In the genomic region with DNA sequence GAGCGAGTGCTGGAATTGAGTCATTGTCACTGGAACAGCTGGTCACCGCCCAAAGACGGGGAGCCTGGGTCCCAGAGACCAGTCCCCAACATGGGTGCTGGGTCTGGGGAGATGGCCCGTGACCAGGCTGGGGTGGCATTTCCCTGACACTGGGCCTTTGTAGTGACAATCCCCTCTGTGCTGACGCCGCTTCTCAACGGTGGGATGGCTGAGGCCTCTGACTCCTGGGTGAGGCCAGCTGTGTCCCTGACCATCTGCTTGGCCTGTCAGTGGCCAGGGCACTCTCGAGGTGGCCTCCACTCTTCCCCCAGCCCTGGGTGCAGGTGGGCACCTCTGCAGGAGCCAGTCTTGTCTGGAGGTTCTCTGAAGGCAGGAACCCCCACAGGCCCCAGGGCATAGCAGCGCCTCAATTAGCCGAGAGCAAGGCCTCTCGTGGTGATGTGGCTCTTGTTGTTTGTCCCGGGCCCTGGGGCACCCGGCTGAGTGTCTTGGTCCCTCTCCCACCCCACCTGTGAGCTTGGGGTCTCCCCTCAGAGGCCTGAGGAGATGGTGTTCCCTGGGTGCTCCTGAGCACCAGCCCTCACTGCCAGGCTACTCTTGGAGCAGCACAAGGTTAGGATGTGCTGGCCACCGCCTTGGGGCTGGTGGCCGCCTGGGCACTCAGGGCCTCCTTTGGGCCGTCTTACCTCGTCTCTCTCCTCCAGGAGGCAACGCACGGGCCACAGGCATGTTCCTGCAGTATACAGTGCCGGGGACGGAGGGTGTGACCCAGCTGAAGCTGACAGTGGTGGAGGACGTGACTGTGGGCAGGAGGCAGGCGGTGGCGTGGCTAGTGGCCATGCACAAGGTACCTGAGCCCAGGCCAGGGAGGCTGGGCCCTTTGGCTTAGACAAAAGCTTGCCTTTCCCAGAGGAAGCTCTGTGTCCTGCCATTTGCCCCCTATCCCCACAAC, we compare ENCODE assay signal across 24 cellular contexts. TPM values are rescaled to one million over a fixed set of nuclear protein-coding genes. Genes with fewer than 3 reads are reported as not detected.
A peak's percentile ranks its signal among the peaks of the same experiment; 100 is the strongest.
DNase-seq lines count a peak whose midpoint lies in the region; ATAC-seq and TF ChIP-seq lines count a peak whose summit lies in the region.
"Had no signal": no experiment of that assay in that cellular context is flagged by ENCODE, and none has a peak within 500 bp of the region (broad histone marks: within the 10 kb centered on the region; RNA-seq: fewer than 3 reads in every experiment).

No MANE protein-coding gene starts in this region.

- H3K4me2 ChIP-seq in HCT116 (ENCODE audit: low read length): no peak overlapping the region

- H3K4me3 Mint-ChIP-seq in nephron progenitor cell: no peak overlapping the region
- H3K4me3 Mint-ChIP-seq: activated naive CD4-positive, alpha-beta T cell treated with anti-CD3 and anti-CD28 coated beads, Interleukin-2, amount 50 U/mL, for 24 hours; CD8-positive, alpha-beta T cell; IgD-negative memory B cell; naive thymus-derived CD4-positive, alpha-beta T cell had no signal

- H3K27me3 ChIP-seq in HCT116 (ENCODE audit: insufficient read depth, low read length): no peaks in the 10 kb centered on the region
- H3K27me3 ChIP-seq in gastroesophageal sphincter: no peaks in the 10 kb centered on the region
- H3K27me3 ChIP-seq in WERI-Rb-1 (ENCODE audit: insufficient read depth, low read depth, severe bottlenecking): no peaks in the 10 kb centered on the region
- H3K27me3 ChIP-seq: stomach, thyroid gland had no signal

- no peaks in the 10 kb centered on the region for H4K20me1 ChIP-seq in HCT116 (ENCODE audit: insufficient read depth)

- no peak for DNase-seq in HCT116 (ENCODE audit: low read depth, low spot score)
- DNase-seq in nephron progenitor cell: no peak
- DNase-seq in putamen (ENCODE audit: low spot score): no peak
- DNase-seq in WERI-Rb-1: no peak
- DNase-seq in NCI-H1092 treated with DMSO at 0.1 percent for 48 hours (lab: John Stamatoyannopoulos, UW): no peak
- DNase-seq in NOMO-1 treated with dmso at 0.1 percent for 144 hours (lab: John Stamatoyannopoulos, UW; ENCODE audit: unreplicated experiment): no peak
- DNase-seq: activated CD4-positive, alpha-beta T cell treated with anti-CD3 and anti-CD28 coated beads for 48 hours; activated T-cell treated with anti-CD3 and anti-CD28 coated beads for 4 hours; amniotic stem cell; CD8-positive, alpha-beta T cell; GOT3; hypothalamus; midbrain; naive thymus-derived CD4-positive, alpha-beta T cell; SHP77 treated with DMSO at 0.1 percent for 48 hours; small intestine; stimulated activated CD4-positive, alpha-beta T cell treated with anti-CD3 and anti-CD28 coated beads, Interleukin-1b, Interleukin-23, amount 100 ng/mL, for 48 hours; stomach; thyroid gland had no signal

- H3K79me2 ChIP-seq in HCT116 (ENCODE audit: insufficient read depth, low read length): no peaks in the 10 kb centered on the region

- TF ChIP-seq RAD21 in HCT116 (IDR thresholded peaks at IDR 0.05; ENCODE audit: low read depth): no peak

- no peaks in the 10 kb centered on the region for H3K27me3 Mint-ChIP-seq in nephron progenitor cell (ENCODE audit: low read depth, poor library complexity)
- H3K27me3 Mint-ChIP-seq: activated naive CD4-positive, alpha-beta T cell treated with anti-CD3 and anti-CD28 coated beads, Interleukin-2, amount 50 U/mL, for 24 hours; IgD-negative memory B cell; naive thymus-derived CD4-positive, alpha-beta T cell had no signal

- no peak for ATAC-seq in HCT116
- no peak for ATAC-seq in gastroesophageal sphincter
- ATAC-seq: CD8-positive, alpha-beta T cell; left lobe of liver; naive thymus-derived CD4-positive, alpha-beta T cell had no signal

- H3K36me3 Mint-ChIP-seq in nephron progenitor cell (ENCODE audit: low read depth): peaks cover 27% of the 10 kb centered on the region
- H3K36me3 Mint-ChIP-seq: activated naive CD4-positive, alpha-beta T cell treated with anti-CD3 and anti-CD28 coated beads, Interleukin-2, amount 50 U/mL, for 24 hours had no signal

- TF ChIP-seq POLR2A in HCT116 (IDR thresholded peaks at IDR 0.05; ENCODE audit: borderline replicate concordance, extremely low read depth, insufficient read depth, insufficient read length) (no peak), gastroesophageal sphincter (IDR thresholded peaks at IDR 0.05) (no peak)

- POLR2A ChIA-PET in HCT116 (lab: Charles Lee): no interaction called here

- H2AFZ ChIP-seq in HCT116 (ENCODE audit: low read depth, low read length, poor library complexity, severe bottlenecking): no peak overlapping the region

- intact Hi-C loops in HCT116 (cut with micrococcal nuclease): no loop called here

- no peak overlapping the region for H3K4me3 ChIP-seq in HCT116 (replicated peaks in 1 of 2; ENCODE audit: low read depth in 1 of 2, low read length in 2 of 2)
- H3K4me3 ChIP-seq in gastroesophageal sphincter: no peak overlapping the region
- no peak overlapping the region for H3K4me3 ChIP-seq in WERI-Rb-1 (ENCODE audit: low read depth, low read length)
- H3K4me3 ChIP-seq: stomach, thyroid gland had no signal

- H3K9me3 ChIP-seq in HCT116 (ENCODE audit: control insufficient read depth in 1 of 2, insufficient read depth in 1 of 2, low read depth in 1 of 2, low read length in 2 of 2) (no peaks in the 10 kb centered on the region), gastroesophageal sphincter (no peaks in the 10 kb centered on the region), WERI-Rb-1 (ENCODE audit: severe bottlenecking) (no peaks in the 10 kb centered on the region)
- H3K9me3 ChIP-seq: stomach, thyroid gland had no signal

- H3K9me2 ChIP-seq in HCT116 (ENCODE audit: insufficient read depth): no peaks in the 10 kb centered on the region

- no TSS peak for BruUV-seq in HCT116 (replicated peaks; lab: Mats Ljungman, UMichigan)

- H3K27ac Mint-ChIP-seq in nephron progenitor cell: peak overlapping the region; percentile 55
- H3K27ac Mint-ChIP-seq: activated naive CD4-positive, alpha-beta T cell treated with anti-CD3 and anti-CD28 coated beads, Interleukin-2, amount 50 U/mL, for 24 hours; CD8-positive, alpha-beta T cell had no signal

- TF ChIP-seq CTCF in 22Rv1 (IDR thresholded peaks at IDR 0.05) (no peak), HCT116 (IDR thresholded peaks at IDR 0.05 in 2 of 3, conservative IDR thresholded peaks at IDR 0.05 in 1 of 3; ENCODE audit: borderline replicate concordance in 1 of 3, insufficient read depth in 1 of 3, low read depth in 2 of 3, low read length in 2 of 3) (no peak), gastroesophageal sphincter (IDR thresholded peaks at IDR 0.05) (no peak), nephron progenitor cell (IDR thresholded peaks at IDR 0.05) (no peak), WERI-Rb-1 (IDR thresholded peaks at IDR 0.05; ENCODE audit: low read depth, low read length) (no peak)

- TF ChIP-seq EP300 in gastroesophageal sphincter (IDR thresholded peaks at IDR 0.05): no peak

- no peaks in the 10 kb centered on the region for H3K4me1 Mint-ChIP-seq in nephron progenitor cell
- H3K4me1 Mint-ChIP-seq: activated naive CD4-positive, alpha-beta T cell treated with anti-CD3 and anti-CD28 coated beads, Interleukin-2, amount 50 U/mL, for 24 hours had no signal

- no peaks in the 10 kb centered on the region for H3K9me3 Mint-ChIP-seq in nephron progenitor cell
- H3K9me3 Mint-ChIP-seq: activated naive CD4-positive, alpha-beta T cell treated with anti-CD3 and anti-CD28 coated beads, Interleukin-2, amount 50 U/mL, for 24 hours; CD8-positive, alpha-beta T cell; IgD-negative memory B cell; naive thymus-derived CD4-positive, alpha-beta T cell had no signal

- CTCF ChIA-PET in HCT116 (lab: Charles Lee): no interaction called here

- H3K27ac ChIP-seq in 22Rv1 (peak overlapping the region; percentile 78), HCT116 (ENCODE audit: low read depth, low read length) (no peak overlapping the region), gastroesophageal sphincter (peak overlapping the region in 3 of 4 donors; percentile 8 to 93 (median 9)), WERI-Rb-1 (no peak overlapping the region)

- H3K4me1 ChIP-seq in HCT116 (ENCODE audit: control insufficient read depth in 1 of 2, insufficient read depth in 2 of 2, low read length in 2 of 2) (no peaks in the 10 kb centered on the region), gastroesophageal sphincter (peaks cover 8 to 100% (median 24%) of the 10 kb centered on the region in 3 donors)

- peaks cover 3 to 12% of the 10 kb centered on the region in 2 experiments; a peak in 3 of 4 replicates for H3K36me3 ChIP-seq in HCT116 (ENCODE audit: control insufficient read depth in 1 of 2, insufficient read depth in 2 of 2, low read length in 2 of 2)
- H3K36me3 ChIP-seq in gastroesophageal sphincter: peaks cover 0 to 82% of the 10 kb centered on the region in 2 donors
- peaks cover 45% of the 10 kb centered on the region for H3K36me3 ChIP-seq in WERI-Rb-1

- RAD21 ChIA-PET in HCT116 (lab: Charles Lee; ENCODE audit: low non-redundant PET in 1 of 2, low total read pairs in 2 of 2, uncharacterized antibody in 2 of 2, unreplicated experiment in 2 of 2): no interaction called here

- no CpG with 5 or more reads among the region's 24 CpGs for WGBS in gastroesophageal sphincter (ENCODE audit: low coverage in 1 of 2), 2 donors

- H3K9ac ChIP-seq in HCT116 (ENCODE audit: low read length): no peak overlapping the region

TF ChIP-seq in HCT116, 20 proteins besides CTCF, POLR2A, EP300 and RAD21:
- no peak for TF ChIP-seq CEBPB (IDR thresholded peaks at IDR 0.05; ENCODE audit: low read depth)
- TF ChIP-seq POLR2AphosphoS5 (IDR thresholded peaks at IDR 0.05; ENCODE audit: low read depth, low read length): peak; percentile 28; the same call in 1 of the 2 replicates

RNA-seq across cellular contexts. Expression of a gene that starts 16.6 kb away (rescaled TPM):
- total RNA-seq in HCT116 (2021; ENCODE audit: unreplicated experiment) (31.3 TPM), gastroesophageal sphincter (100 to 1,000 TPM; 128 to 268 (median 205) TPM)
- polyA plus RNA-seq in HCT116 (2012): 37.3 and 38.3 TPM in 2 replicates

RNA-seq across cellular contexts. Expression of a gene that starts 16.9 kb away (rescaled TPM):
- 48.7 TPM for total RNA-seq in HCT116 (2021; ENCODE audit: unreplicated experiment)
- polyA plus RNA-seq in HCT116 (2012): 17.6 and 20.7 TPM in 2 replicates
- total RNA-seq in gastroesophageal sphincter: 1 to 10 TPM; 1.2 to 7.8 (median 3.6) TPM

Comparison
In these comparisons a context has a peak if more than half of its experiments do, and no peak if none do; other contexts are left out.
1. H3K27ac ChIP-seq: peak in 22Rv1 (single experiment) and gastroesophageal sphincter (3 of 4); none in HCT116 (single experiment) and WERI-Rb-1 (single experiment).